13 cellular contexts compared by ENCODE assay signal in the genomic region with DNA sequence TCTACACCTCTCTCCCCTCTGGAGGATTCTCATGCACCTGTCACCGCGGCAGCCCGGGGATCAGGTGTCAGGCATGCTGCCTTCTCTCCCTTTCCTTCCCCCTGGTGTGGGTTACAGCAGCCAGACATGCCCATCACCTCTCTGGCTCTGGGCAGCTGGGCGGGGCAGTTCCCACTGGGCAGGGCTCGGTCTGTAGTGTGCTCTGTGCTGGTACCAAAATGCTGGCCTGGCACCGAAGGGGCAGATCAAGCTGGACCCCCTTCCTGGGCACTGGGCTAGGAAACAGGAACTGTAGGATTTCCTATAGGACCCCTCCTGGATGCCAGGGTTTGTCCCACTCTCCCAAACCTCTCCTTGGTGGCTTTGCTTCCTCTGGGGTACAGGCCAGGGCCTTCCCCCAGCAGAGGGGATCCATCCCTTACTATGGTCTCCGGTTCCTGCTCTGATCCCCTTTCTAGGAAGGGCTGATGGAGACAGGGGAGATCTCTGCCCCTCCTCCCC. TPM values are rescaled to one million over a fixed set of nuclear protein-coding genes. Genes with fewer than 3 reads are reported as not detected.
DNase-seq lines count a peak whose midpoint lies in the region; ATAC-seq and TF ChIP-seq lines count a peak whose summit lies in the region.
"Had no signal": no experiment of that assay in that cellular context is flagged by ENCODE, and none has a peak within 500 bp of the region (broad histone marks: within the 10 kb centered on the region; RNA-seq: fewer than 3 reads in every experiment).

No MANE protein-coding gene starts in this region.

- H3K36me3 Mint-ChIP-seq in activated T-helper 1 cell treated with anti-CD3 and anti-CD28 coated beads, Interleukin-12 subunit alpha, Interleukin-12 subunit beta, Interleukin-2, Interleukin-4 antibody, amounts not matched to agents 30 ng/mL and 10 ng/mL and 1 ng/mL, durations not matched to agents 14 hours and 24 hours and 36 hours (ENCODE audit: low read depth), result peaks cover 19% of the 10 kb centered on the region
- H3K36me3 Mint-ChIP-seq: activated naive CD4-positive, alpha-beta T cell treated with anti-CD3 and anti-CD28 coated beads, Interleukin-2, amount 50 U/mL, for 72 hours had no signal

- H3K4me1 Mint-ChIP-seq in activated T-helper 1 cell treated with anti-CD3 and anti-CD28 coated beads, Interleukin-12 subunit alpha, Interleukin-12 subunit beta, Interleukin-2, Interleukin-4 antibody, amounts not matched to agents 30 ng/mL and 10 ng/mL and 1 ng/mL, durations not matched to agents 14 hours and 24 hours and 36 hours (ENCODE audit: low read depth), result no peaks in the 10 kb centered on the region

- H3K27me3 ChIP-seq in transverse colon, result no peaks in the 10 kb centered on the region

- TF ChIP-seq CTCF in transverse colon (IDR thresholded peaks at IDR 0.05), result no peak

- H3K9me3 ChIP-seq in transverse colon, result no peaks in the 10 kb centered on the region

- TF ChIP-seq EP300 in transverse colon (IDR thresholded peaks at IDR 0.05; ENCODE audit: low read depth), result no peak

- peak overlapping the region in 2 of 4 donors; percentile 34 to 53 for H3K4me3 ChIP-seq in transverse colon

- peak overlapping the region; percentile 97 for H3K27ac ChIP-seq in caudate nucleus (ENCODE audit: low read depth, low read length)
- H3K27ac ChIP-seq in transverse colon, result peak overlapping the region; percentile 75 to 89 (median 85)

- H3K27me3 Mint-ChIP-seq in activated T-helper 1 cell treated with anti-CD3 and anti-CD28 coated beads, Interleukin-12 subunit alpha, Interleukin-12 subunit beta, Interleukin-2, Interleukin-4 antibody, amounts not matched to agents 30 ng/mL and 10 ng/mL and 1 ng/mL, durations not matched to agents 14 hours and 24 hours and 36 hours (ENCODE audit: insufficient read depth), result peaks cover 4% of the 10 kb centered on the region

- no peaks in the 10 kb centered on the region for H3K9me3 Mint-ChIP-seq in activated T-helper 1 cell treated with anti-CD3 and anti-CD28 coated beads, Interleukin-12 subunit alpha, Interleukin-12 subunit beta, Interleukin-2, Interleukin-4 antibody, amounts not matched to agents 30 ng/mL and 10 ng/mL and 1 ng/mL, durations not matched to agents 14 hours and 24 hours and 36 hours
- H3K9me3 Mint-ChIP-seq: activated naive CD4-positive, alpha-beta T cell treated with anti-CD3 and anti-CD28 coated beads, Interleukin-2, amount 50 U/mL, for 72 hours had no signal

- intact Hi-C loops in transverse colon (cut with DNase I; ENCODE audit: low total_unique reads), result no loop called here
- intact Hi-C loops in activated T-helper 1 cell treated with anti-CD3 and anti-CD28 coated beads, Interleukin-12 subunit alpha, Interleukin-12 subunit beta, Interleukin-2, Interleukin-4 antibody, amounts not matched to agents 30 ng/mL and 10 ng/mL and 1 ng/mL, durations not matched to agents 14 hours and 24 hours and 36 hours (cut with micrococcal nuclease), result no loop called here

- in situ Hi-C loops in transverse colon (cut with MboI; ENCODE audit: low pct_ligation_motif_present in 1 of 4, low pct_unique_long_range_greater_than_20kb in 1 of 4, low sequenced_read_pairs in 3 of 4), result no loop called here

- H3K4me3 Mint-ChIP-seq in activated T-helper 1 cell treated with anti-CD3 and anti-CD28 coated beads, Interleukin-12 subunit alpha, Interleukin-12 subunit beta, Interleukin-2, Interleukin-4 antibody, amounts not matched to agents 30 ng/mL and 10 ng/mL and 1 ng/mL, durations not matched to agents 14 hours and 24 hours and 36 hours, result no peak overlapping the region

- no peak for TF ChIP-seq POLR2A in transverse colon (IDR thresholded peaks at IDR 0.05)

- no peak overlapping the region for H3K27ac Mint-ChIP-seq in activated T-helper 1 cell treated with anti-CD3 and anti-CD28 coated beads, Interleukin-12 subunit alpha, Interleukin-12 subunit beta, Interleukin-2, Interleukin-4 antibody, amounts not matched to agents 30 ng/mL and 10 ng/mL and 1 ng/mL, durations not matched to agents 14 hours and 24 hours and 36 hours

- peaks cover 3 to 41% (median 31%) of the 10 kb centered on the region in 4 donors for H3K4me1 ChIP-seq in transverse colon

- DNase-seq in NCI-H1417 (lab: John Stamatoyannopoulos, UW) (peak in 2 of 3 experiments; percentile 6 to 11), NCI-H1417 treated with DMSO at 0.1 percent for 48 hours (lab: John Stamatoyannopoulos, UW) (no peak), caudate nucleus (lab: John Stamatoyannopoulos, UW) (peak in 12 of 61 donors; percentile 3 to 47 (median 28)), medulla oblongata (ENCODE audit: extremely low spot score) (peak; percentile 20), transverse colon (peak; percentile 49), superior temporal gyrus (ENCODE audit: extremely low spot score) (no peak)
- DNase-seq in activated T-helper 1 cell treated with anti-CD3 and anti-CD28 coated beads, Interleukin-12 subunit alpha, Interleukin-12 subunit beta, Interleukin-2, Interleukin-4 antibody, amounts not matched to agents 30 ng/mL and 10 ng/mL and 1 ng/mL, durations not matched to agents 14 hours and 24 hours and 36 hours (ENCODE audit: low spot score), result no peak
- DNase-seq: activated CD4-positive, alpha-beta T cell treated with anti-CD3 and anti-CD28 coated beads for 4 hours; NCI-H1436 treated with DMSO at 0.1 percent for 48 hours; SHP77 had no signal

- 39% methylated on average over 7 of the region's 7 CpGs; no CpG with 5 or more reads in 1 of the 2 donors for WGBS in transverse colon (ENCODE audit: low coverage in 1 of 2), 2 donors

- peaks cover 0 to 21% (median 10%) of the 10 kb centered on the region in 4 donors for H3K36me3 ChIP-seq in transverse colon

- no peak for ATAC-seq in HG02885 (IDR thresholded peaks at IDR 0.05; ENCODE audit: poor library complexity, unreplicated experiment)

RNA-seq across cellular contexts. Expression of a gene that starts 0.8 kb away (rescaled TPM):
- 10 to 100 TPM in 1 of 4 donors, 1 to 10 TPM in 3; 5.6 to 24.2 (median 8.7) TPM for total RNA-seq in transverse colon
- not detected in 2 replicates for total RNA-seq in activated T-helper 1 cell treated with anti-CD3 and anti-CD28 coated beads, Interleukin-12 subunit alpha, Interleukin-12 subunit beta, Interleukin-2, Interleukin-4 antibody, amounts not matched to agents 30 ng/mL and 10 ng/mL and 1 ng/mL, durations not matched to agents 14 hours and 24 hours and 36 hours
- total RNA-seq: dermis microvascular lymphatic vessel endothelial cell had no signal

RNA-seq across cellular contexts. Expression of a gene that starts 18.1 kb away (rescaled TPM):
- 10 to 100 TPM; 13.5 to 39.5 (median 30.6) TPM for total RNA-seq in transverse colon
- total RNA-seq in activated T-helper 1 cell treated with anti-CD3 and anti-CD28 coated beads, Interleukin-12 subunit alpha, Interleukin-12 subunit beta, Interleukin-2, Interleukin-4 antibody, amounts not matched to agents 30 ng/mL and 10 ng/mL and 1 ng/mL, durations not matched to agents 14 hours and 24 hours and 36 hours, result 168 and 169 TPM in 2 replicates

RNA-seq across cellular contexts. Expression of a gene that starts 27.1 kb away (rescaled TPM):
- total RNA-seq in transverse colon, result under 1 TPM in 2 of 4 donors, not detected in 2; 0.14 to 0.48 TPM
- not detected in 2 replicates for total RNA-seq in activated T-helper 1 cell treated with anti-CD3 and anti-CD28 coated beads, Interleukin-12 subunit alpha, Interleukin-12 subunit beta, Interleukin-2, Interleukin-4 antibody, amounts not matched to agents 30 ng/mL and 10 ng/mL and 1 ng/mL, durations not matched to agents 14 hours and 24 hours and 36 hours
- total RNA-seq: activated naive CD4-positive, alpha-beta T cell treated with anti-CD3 and anti-CD28 coated beads, Interleukin-2, amount 50 U/mL, for 72 hours had no signal

RNA-seq across cellular contexts. Expression of a gene that starts 33.3 kb away (rescaled TPM):
- 10 to 100 TPM; 16.5 to 63.8 (median 28.4) TPM for total RNA-seq in transverse colon
- 0.23 and 0.34 TPM in 2 replicates for total RNA-seq in activated T-helper 1 cell treated with anti-CD3 and anti-CD28 coated beads, Interleukin-12 subunit alpha, Interleukin-12 subunit beta, Interleukin-2, Interleukin-4 antibody, amounts not matched to agents 30 ng/mL and 10 ng/mL and 1 ng/mL, durations not matched to agents 14 hours and 24 hours and 36 hours

Comparison
In these comparisons a context has a peak if more than half of its experiments do, and no peak if none do; other contexts are left out.
1. DNase-seq: peak in NCI-H1417 (2 of 3), medulla oblongata (single experiment) and transverse colon (single experiment); none in NCI-H1417 treated with DMSO at 0.1 percent for 48 hours (single experiment), activated T-helper 1 cell treated with anti-CD3 and anti-CD28 coated beads, Interleukin-12 subunit alpha, Interleukin-12 subunit beta, Interleukin-2, Interleukin-4 antibody, amounts not matched to agents 30 ng/mL and 10 ng/mL and 1 ng/mL, durations not matched to agents 14 hours and 24 hours and 36 hours (single experiment) and superior temporal gyrus (single experiment).